In the genomic region with DNA sequence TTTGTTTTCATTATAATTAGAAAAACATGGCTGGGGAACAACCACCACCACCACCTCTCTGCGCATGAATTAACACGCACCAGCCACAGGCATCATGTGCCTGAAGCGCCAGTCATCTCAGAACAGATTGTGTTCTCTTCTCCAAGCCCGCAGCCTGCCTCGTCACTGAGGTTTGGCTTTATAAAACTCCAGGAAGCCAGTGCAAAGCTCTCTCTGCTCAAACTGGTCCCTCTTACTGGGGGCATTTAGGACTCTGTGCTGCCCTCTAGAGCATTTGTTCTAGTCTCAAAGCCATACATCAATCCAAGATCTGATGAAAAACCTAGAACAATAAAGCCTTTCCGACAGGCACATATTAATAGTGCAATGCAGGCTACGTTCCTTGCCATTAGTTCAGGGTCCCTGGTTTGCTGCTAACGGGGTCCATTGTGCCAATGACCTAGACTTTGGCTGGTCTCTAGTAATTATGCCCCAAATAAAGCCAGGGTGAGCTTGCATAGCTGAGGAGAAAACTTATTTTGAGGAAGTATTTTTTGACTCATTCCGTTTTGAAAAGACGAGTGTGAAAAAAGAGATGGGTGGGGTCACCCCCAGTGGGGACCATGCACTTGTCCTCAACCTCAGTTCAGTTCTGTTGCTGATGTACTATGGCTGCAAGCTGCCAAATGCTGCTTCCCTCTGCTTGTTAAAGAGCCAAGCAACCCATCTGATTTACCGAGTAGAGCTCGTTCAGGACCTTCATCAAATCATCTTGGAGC, we compare ENCODE assay signal across 8 cellular contexts.
A peak's percentile ranks its signal among the peaks of the same experiment; 100 is the strongest.
DNase-seq lines count a peak whose midpoint lies in the region; ATAC-seq and TF ChIP-seq lines count a peak whose summit lies in the region.
"Not testable (repeated sequence)": the region's sequence is repeated elsewhere in the genome, so short reads cannot be mapped to it uniquely, and the experiment has no call there.

No MANE protein-coding gene starts in this region.

- H3K9me3 ChIP-seq in CD4-positive, CD25-positive, alpha-beta regulatory T cell (ENCODE audit: control insufficient read depth in 2 of 2, low read length in 2 of 2); heart left ventricle: not testable (repeated sequence)

- not testable (repeated sequence) for H3K9me3 Mint-ChIP-seq in CD4-positive, CD25-positive, alpha-beta regulatory T cell; activated naive CD8-positive, alpha-beta T cell treated with anti-CD3 and anti-CD28 coated beads, Interleukin-2, amount 50 U/mL, for 24 hours; natural killer cell

- not testable (repeated sequence) for H3K4me1 ChIP-seq in CD4-positive, CD25-positive, alpha-beta regulatory T cell (ENCODE audit: control insufficient read depth, insufficient read depth, low read length, poor library complexity, severe bottlenecking); heart left ventricle

- peak; percentile 40 to 59 for ATAC-seq in CD4-positive, CD25-positive, alpha-beta regulatory T cell (ENCODE audit: low read depth in 2 of 2)
- ATAC-seq in GM19452 (IDR thresholded peaks at IDR 0.05; ENCODE audit: unreplicated experiment): peak; percentile 63
- ATAC-seq in HG02588 (IDR thresholded peaks at IDR 0.05; ENCODE audit: unreplicated experiment): peak; percentile 75
- ATAC-seq in HG03064 (IDR thresholded peaks at IDR 0.05; ENCODE audit: low read depth, unreplicated experiment): peak; percentile 57
- peak; percentile 58 to 64 for ATAC-seq in activated CD4-positive, CD25-positive, alpha-beta regulatory T cell treated with anti-CD3 and anti-CD28 coated beads, Interleukin-2, amount 50 U/mL, for 24 hours
- ATAC-seq in activated naive CD8-positive, alpha-beta T cell treated with anti-CD3 and anti-CD28 coated beads, Interleukin-2, amount 50 U/mL, for 24 hours: peak; percentile 48
- ATAC-seq in heart left ventricle: peak; percentile 20 to 57 (median 48)
- peak; percentile 78 to 88 (median 85) for ATAC-seq in natural killer cell

- H3K27ac ChIP-seq in CD4-positive, CD25-positive, alpha-beta regulatory T cell (ENCODE audit: insufficient read depth, low read length, poor library complexity, severe bottlenecking); heart left ventricle: not testable (repeated sequence)

- not testable (repeated sequence) for H3K4me3 Mint-ChIP-seq in CD4-positive, CD25-positive, alpha-beta regulatory T cell; activated naive CD8-positive, alpha-beta T cell treated with anti-CD3 and anti-CD28 coated beads, Interleukin-2, amount 50 U/mL, for 24 hours; natural killer cell

- H3K4me3 ChIP-seq in CD4-positive, CD25-positive, alpha-beta regulatory T cell (ENCODE audit: low read depth, low read length); heart left ventricle: not testable (repeated sequence)

- H3K36me3 ChIP-seq in CD4-positive, CD25-positive, alpha-beta regulatory T cell (ENCODE audit: control insufficient read depth, insufficient read depth, low read length); heart left ventricle: not testable (repeated sequence)

- H3K36me3 Mint-ChIP-seq in CD4-positive, CD25-positive, alpha-beta regulatory T cell; activated naive CD8-positive, alpha-beta T cell treated with anti-CD3 and anti-CD28 coated beads, Interleukin-2, amount 50 U/mL, for 24 hours (ENCODE audit: low read depth); natural killer cell: not testable (repeated sequence)

- not testable (repeated sequence) for H3K27me3 Mint-ChIP-seq in CD4-positive, CD25-positive, alpha-beta regulatory T cell; activated naive CD8-positive, alpha-beta T cell treated with anti-CD3 and anti-CD28 coated beads, Interleukin-2, amount 50 U/mL, for 24 hours; natural killer cell (ENCODE audit: low read depth in 2 of 2)

- TF ChIP-seq CTCF in heart left ventricle (IDR thresholded peaks at IDR 0.05); natural killer cell (IDR thresholded peaks at IDR 0.05): not testable (repeated sequence)

- not testable (repeated sequence) for H3K27ac Mint-ChIP-seq in CD4-positive, CD25-positive, alpha-beta regulatory T cell; activated naive CD8-positive, alpha-beta T cell treated with anti-CD3 and anti-CD28 coated beads, Interleukin-2, amount 50 U/mL, for 24 hours; natural killer cell

- not testable (repeated sequence) for TF ChIP-seq POLR2A in heart left ventricle (IDR thresholded peaks at IDR 0.05)

- H3K4me1 Mint-ChIP-seq in CD4-positive, CD25-positive, alpha-beta regulatory T cell; activated naive CD8-positive, alpha-beta T cell treated with anti-CD3 and anti-CD28 coated beads, Interleukin-2, amount 50 U/mL, for 24 hours; natural killer cell: not testable (repeated sequence)

- 38 to 87% (median 70%) methylated on average over 2 to 3 of the region's 12 CpGs; no CpG with 5 or more reads in 1 of the 4 donors for whole genome bisulfite sequencing in heart left ventricle, 4 donors

- not testable (repeated sequence) for H3K27me3 ChIP-seq in CD4-positive, CD25-positive, alpha-beta regulatory T cell (ENCODE audit: control insufficient read depth, insufficient read depth, low read length); heart left ventricle

- not testable (repeated sequence) for DNase-seq in CD4-positive, CD25-positive, alpha-beta regulatory T cell; activated naive CD8-positive, alpha-beta T cell treated with anti-CD3 and anti-CD28 coated beads, Interleukin-2, amount 50 U/mL, for 24 hours; heart left ventricle
- DNase-seq in natural killer cell: peak; percentile 16

- intact Hi-C loops in heart left ventricle (cut with DNase I); natural killer cell (cut with micrococcal nuclease): not testable (repeated sequence)
